ENCODE assay signal across 13 cellular contexts in genomic region chr18:48629730-48630324, GRCh38.
DNase-seq lines count a peak whose midpoint lies in the region; ATAC-seq, FAIRE-seq and TF ChIP-seq lines count a peak whose summit lies in the region.
"Had no signal": no experiment of that assay in that cellular context is flagged by ENCODE, and none has a peak within 500 bp of the region (broad histone marks: within the 10 kb centered on the region; RNA-seq: fewer than 3 reads in every experiment).

No MANE protein-coding gene starts in this region.

- H3K4me1 ChIP-seq in keratinocyte (ENCODE audit: control insufficient read depth, extremely low read depth, insufficient read depth, low read length) (peaks cover 12% of the 10 kb centered on the region), MM.1S (ENCODE audit: low read length) (no peaks in the 10 kb centered on the region)
- H3K4me1 ChIP-seq: suprapubic skin had no signal

- intact Hi-C loops in natural killer cell (cut with micrococcal nuclease), result no loop called here

- H4K20me1 ChIP-seq in keratinocyte (ENCODE audit: control insufficient read depth, extremely low read depth, insufficient read depth, low read length), result no peaks in the 10 kb centered on the region
- no peaks in the 10 kb centered on the region for H4K20me1 ChIP-seq in MM.1S (ENCODE audit: insufficient read depth, low read length)

- H3K9me3 ChIP-seq in keratinocyte (ENCODE audit: control insufficient read depth, low read depth, low read length) (no peaks in the 10 kb centered on the region), MM.1S (replicated peaks; ENCODE audit: insufficient read depth, low read length) (no peaks in the 10 kb centered on the region)
- H3K9me3 ChIP-seq: suprapubic skin had no signal

- no peaks in the 10 kb centered on the region for H3F3A ChIP-seq in MM.1S (ENCODE audit: insufficient read depth, low read length)

- no peaks in the 10 kb centered on the region for H3K36me3 Mint-ChIP-seq in natural killer cell treated with Interleukin-12 subunit alpha and Interleukin-12 subunit beta and Interleukin-15 and Interleukin-18, amount 100 ng/mL, for 72 hours
- H3K36me3 Mint-ChIP-seq in natural killer cell (no peaks in the 10 kb centered on the region), brain (peaks cover 53% of the 10 kb centered on the region)

- no peaks in the 10 kb centered on the region for H3K9me2 ChIP-seq in MM.1S (replicated peaks; ENCODE audit: insufficient read depth, low read length)

- H3K36me3 ChIP-seq in keratinocyte (ENCODE audit: control insufficient read depth in 2 of 2, extremely low read depth in 1 of 2, insufficient read depth in 2 of 2, low read length in 2 of 2) (peaks cover 13 to 15% of the 10 kb centered on the region in 2 experiments), MM.1S (replicated peaks; ENCODE audit: insufficient read depth, low read length) (no peaks in the 10 kb centered on the region)

- dilution Hi-C loops in keratinocyte (cut with MboI; ENCODE audit: extremely low pct_ligation_motif_present, low sequenced_read_pairs), result no loop called here

- no peak for TF ChIP-seq CTCF in natural killer cell (IDR thresholded peaks at IDR 0.05)
- TF ChIP-seq CTCF in brain (conservative IDR thresholded peaks at IDR 0.05), result no peak
- no peak for TF ChIP-seq CTCF in keratinocyte (optimal IDR thresholded peaks at IDR 0.05 in 1 of 3, IDR thresholded peaks at IDR 0.05 in 1 of 3, conservative IDR thresholded peaks at IDR 0.05 in 1 of 3; ENCODE audit: extremely low read depth in 1 of 3, insufficient read depth in 2 of 3, low read length in 3 of 3)
- TF ChIP-seq CTCF in MM.1S (IDR thresholded peaks at IDR 0.05; ENCODE audit: low read length), result no peak

- H3K9ac ChIP-seq in keratinocyte (ENCODE audit: control insufficient read depth, extremely low read depth, insufficient read depth, low read length) (peak overlapping the region; percentile 61), MM.1S (ENCODE audit: low read length) (no peak overlapping the region)

- H3K27ac Mint-ChIP-seq in natural killer cell treated with Interleukin-12 subunit alpha and Interleukin-12 subunit beta and Interleukin-15 and Interleukin-18, amount 100 ng/mL, for 72 hours, result no peak overlapping the region
- H3K27ac Mint-ChIP-seq in natural killer cell (no peak overlapping the region), brain (peak overlapping the region in 3 of 5 experiments; percentile 55 to 81 (median 59))
- H3K27ac Mint-ChIP-seq: activated CD4-positive, alpha-beta T cell treated with anti-CD3 and anti-CD28 coated beads, Interleukin-2, amount 10 ng/mL, durations not matched to agents 24 days and 14 days had no signal

- H3K79me2 ChIP-seq in keratinocyte (ENCODE audit: control insufficient read depth, insufficient read depth, low read length), result peaks cover 6% of the 10 kb centered on the region
- H3K79me2 ChIP-seq in MM.1S (ENCODE audit: low read length), result no peaks in the 10 kb centered on the region

- peak overlapping the region; percentile 56 for H3K4me2 ChIP-seq in keratinocyte (ENCODE audit: control insufficient read depth, extremely low read depth, insufficient read depth, low read depth, low read length)
- no peak overlapping the region for H3K4me2 ChIP-seq in MM.1S (ENCODE audit: low read depth, low read length)

- no peak overlapping the region for H3K4me3 Mint-ChIP-seq in natural killer cell treated with Interleukin-12 subunit alpha and Interleukin-12 subunit beta and Interleukin-15 and Interleukin-18, amount 100 ng/mL, for 72 hours
- H3K4me3 Mint-ChIP-seq in natural killer cell (no peak overlapping the region), brain (no peak overlapping the region)
- H3K4me3 Mint-ChIP-seq: activated CD4-positive, alpha-beta T cell treated with anti-CD3 and anti-CD28 coated beads, Interleukin-2, amount 10 ng/mL, durations not matched to agents 24 days and 14 days had no signal

- H3K27me3 Mint-ChIP-seq in natural killer cell treated with Interleukin-12 subunit alpha and Interleukin-12 subunit beta and Interleukin-15 and Interleukin-18, amount 100 ng/mL, for 72 hours, result no peaks in the 10 kb centered on the region
- H3K27me3 Mint-ChIP-seq in natural killer cell (ENCODE audit: low read depth in 2 of 2), result no peaks in the 10 kb centered on the region
- no peaks in the 10 kb centered on the region for H3K27me3 Mint-ChIP-seq in brain

- ATAC-seq in natural killer cell treated with Interleukin-12 subunit alpha and Interleukin-12 subunit beta and Interleukin-15 and Interleukin-18, amount 100 ng/mL, for 72 hours, result no peak
- no peak for ATAC-seq in natural killer cell

- peak; percentile 95 for FAIRE-seq in keratinocyte (lab: Jason Lieb, UNC)
- FAIRE-seq in urothelium cell line (lab: Jason Lieb, UNC), result no peak
- FAIRE-seq: GM12892 had no signal

- peak; percentile 6 for DNase-seq in natural killer cell treated with Interleukin-12 subunit alpha and Interleukin-12 subunit beta and Interleukin-15 and Interleukin-18, amount 100 ng/mL, for 72 hours (ENCODE audit: low spot score)
- DNase-seq in natural killer cell, result no peak
- no peak for DNase-seq in keratinocyte (ENCODE audit: low read depth, low spot score)
- peak; percentile 75 for DNase-seq in urothelium cell line (ENCODE audit: low spot score)
- DNase-seq in cerebellar nuclear complex (lab: John Stamatoyannopoulos, UW), result no peak
- no peak for DNase-seq in stimulated activated naive CD4-positive, alpha-beta T cell (lab: John Stamatoyannopoulos, UW)
- no peak for DNase-seq in MM.1S
- DNase-seq: activated CD4-positive, alpha-beta T cell treated with anti-CD3 and anti-CD28 coated beads, Interleukin-2, amount 10 ng/mL, durations not matched to agents 24 days and 14 days; anterior cingulate cortex had no signal

- H3K4me1 Mint-ChIP-seq in natural killer cell treated with Interleukin-12 subunit alpha and Interleukin-12 subunit beta and Interleukin-15 and Interleukin-18, amount 100 ng/mL, for 72 hours (ENCODE audit: low read depth in 2 of 2), result peaks cover 0 to 6% of the 10 kb centered on the region in 2 donors
- H3K4me1 Mint-ChIP-seq in natural killer cell, result no peaks in the 10 kb centered on the region
- peaks cover 11% of the 10 kb centered on the region for H3K4me1 Mint-ChIP-seq in brain
- H3K4me1 Mint-ChIP-seq: activated CD4-positive, alpha-beta T cell treated with anti-CD3 and anti-CD28 coated beads, Interleukin-2, amount 10 ng/mL, durations not matched to agents 24 days and 14 days had no signal

- H3K27ac ChIP-seq in keratinocyte (ENCODE audit: control insufficient read depth, insufficient read depth, low read length) (peak overlapping the region; percentile 91), MM.1S (ENCODE audit: low read length) (no peak overlapping the region)
- H3K27ac ChIP-seq: 22Rv1, suprapubic skin had no signal

- H3K4me3 ChIP-seq in keratinocyte (ENCODE audit: control insufficient read depth in 2 of 3, extremely low read depth in 1 of 3, insufficient read depth in 2 of 3, low read depth in 1 of 3, low read length in 3 of 3) (peak overlapping the region in 1 of 3 experiments; percentile 22), MM.1S (ENCODE audit: low read length) (no peak overlapping the region)
- H3K4me3 ChIP-seq: suprapubic skin had no signal

- H3K9me3 Mint-ChIP-seq in natural killer cell treated with Interleukin-12 subunit alpha and Interleukin-12 subunit beta and Interleukin-15 and Interleukin-18, amount 100 ng/mL, for 72 hours, result no peaks in the 10 kb centered on the region
- H3K9me3 Mint-ChIP-seq in natural killer cell (no peaks in the 10 kb centered on the region), brain (no peaks in the 10 kb centered on the region)
- H3K9me3 Mint-ChIP-seq: activated CD4-positive, alpha-beta T cell treated with anti-CD3 and anti-CD28 coated beads, Interleukin-2, amount 10 ng/mL, durations not matched to agents 24 days and 14 days had no signal

- H2AFZ ChIP-seq in keratinocyte (ENCODE audit: control insufficient read depth, low read length) (peak overlapping the region; percentile 22), MM.1S (ENCODE audit: low read length) (no peak overlapping the region)

- H3K27me3 ChIP-seq in keratinocyte (ENCODE audit: control insufficient read depth, extremely low read depth, insufficient read depth, low read length) (no peaks in the 10 kb centered on the region), MM.1S (replicated peaks; ENCODE audit: insufficient read depth, low read length) (no peaks in the 10 kb centered on the region)
- H3K27me3 ChIP-seq: suprapubic skin had no signal

- H3K9me1 ChIP-seq in keratinocyte (ENCODE audit: control insufficient read depth, extremely low read depth, insufficient read depth, low read length), result no peaks in the 10 kb centered on the region

Comparison
In these comparisons a context has a peak if more than half of its experiments do, and no peak if none do; other contexts are left out.
1. DNase-seq: peak in natural killer cell treated with Interleukin-12 subunit alpha and Interleukin-12 subunit beta and Interleukin-15 and Interleukin-18, amount 100 ng/mL, for 72 hours (single experiment) and urothelium cell line (single experiment); none in natural killer cell (single experiment), keratinocyte (single experiment), cerebellar nuclear complex (0 of 2), stimulated activated naive CD4-positive, alpha-beta T cell (0 of 6) and MM.1S (single experiment).
2. H3K27ac Mint-ChIP-seq: peak in brain (3 of 5); none in natural killer cell treated with Interleukin-12 subunit alpha and Interleukin-12 subunit beta and Interleukin-15 and Interleukin-18, amount 100 ng/mL, for 72 hours (0 of 2) and natural killer cell (0 of 2).